Comparison of ENCODE assay signal across 1 cellular context in the genomic region with DNA sequence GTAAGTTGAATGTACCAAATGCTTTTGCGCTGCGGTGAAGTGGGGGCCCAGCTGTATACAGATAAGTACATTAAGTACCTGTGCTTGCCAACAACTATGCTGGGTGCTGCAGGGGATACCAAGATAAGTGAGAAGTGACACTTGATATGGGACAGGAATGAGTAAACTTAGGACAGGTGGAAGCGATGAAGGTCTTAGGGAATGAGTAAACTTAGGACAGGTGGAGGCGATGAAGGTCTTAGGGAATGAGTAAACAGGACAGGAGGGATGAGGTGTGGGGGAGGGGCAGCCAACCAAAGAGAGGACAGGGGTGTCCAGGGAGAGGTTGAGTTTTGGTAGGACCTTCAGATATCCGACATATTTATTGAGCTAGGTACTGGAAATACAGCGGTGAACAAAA.
A peak's percentile ranks its signal among the peaks of the same experiment; 100 is the strongest.
TF ChIP-seq lines count a peak whose summit lies in the region.

No MANE protein-coding gene starts in this region.

TF ChIP-seq in K562, 482 proteins besides CTCF, POLR2A, EP300 and RAD21 (continued from another document):
- no peak for TF ChIP-seq ZBTB11 (CRISPR knock-in tag; IDR thresholded peaks at IDR 0.05)
- TF ChIP-seq VEZF1 (CRISPR knock-in tag; IDR thresholded peaks at IDR 0.05): no peak
- TF ChIP-seq, protein P1, sequence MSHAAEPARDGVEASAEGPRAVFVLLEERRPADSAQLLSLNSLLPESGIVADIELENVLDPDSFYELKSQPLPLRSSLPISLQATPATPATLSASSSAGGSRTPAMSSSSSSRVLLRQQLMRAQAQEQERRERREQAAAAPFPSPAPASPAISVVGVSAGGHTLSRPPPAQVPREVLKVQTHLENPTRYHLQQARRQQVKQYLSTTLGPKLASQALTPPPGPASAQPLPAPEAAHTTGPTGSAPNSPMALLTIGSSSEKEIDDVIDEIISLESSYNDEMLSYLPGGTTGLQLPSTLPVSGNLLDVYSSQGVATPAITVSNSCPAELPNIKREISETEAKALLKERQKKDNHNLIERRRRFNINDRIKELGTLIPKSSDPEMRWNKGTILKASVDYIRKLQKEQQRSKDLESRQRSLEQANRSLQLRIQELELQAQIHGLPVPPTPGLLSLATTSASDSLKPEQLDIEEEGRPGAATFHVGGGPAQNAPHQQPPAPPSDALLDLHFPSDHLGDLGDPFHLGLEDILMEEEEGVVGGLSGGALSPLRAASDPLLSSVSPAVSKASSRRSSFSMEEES (CRISPR knock-in tag; IDR thresholded peaks at IDR 0.05): no peak
- no peak for TF ChIP-seq MAFG (tag; conservative IDR thresholded peaks at IDR 0.05)
- TF ChIP-seq FOXA3 (CRISPR knock-in tag; conservative IDR thresholded peaks at IDR 0.05 in 1 of 2, IDR thresholded peaks at IDR 0.05 in 1 of 2): no peak
- no peak for TF ChIP-seq FOXJ2 (tag; IDR thresholded peaks at IDR 0.05)
- TF ChIP-seq MAFF (IDR thresholded peaks at IDR 0.05; ENCODE audit: low read length): no peak
- TF ChIP-seq, protein P2, sequence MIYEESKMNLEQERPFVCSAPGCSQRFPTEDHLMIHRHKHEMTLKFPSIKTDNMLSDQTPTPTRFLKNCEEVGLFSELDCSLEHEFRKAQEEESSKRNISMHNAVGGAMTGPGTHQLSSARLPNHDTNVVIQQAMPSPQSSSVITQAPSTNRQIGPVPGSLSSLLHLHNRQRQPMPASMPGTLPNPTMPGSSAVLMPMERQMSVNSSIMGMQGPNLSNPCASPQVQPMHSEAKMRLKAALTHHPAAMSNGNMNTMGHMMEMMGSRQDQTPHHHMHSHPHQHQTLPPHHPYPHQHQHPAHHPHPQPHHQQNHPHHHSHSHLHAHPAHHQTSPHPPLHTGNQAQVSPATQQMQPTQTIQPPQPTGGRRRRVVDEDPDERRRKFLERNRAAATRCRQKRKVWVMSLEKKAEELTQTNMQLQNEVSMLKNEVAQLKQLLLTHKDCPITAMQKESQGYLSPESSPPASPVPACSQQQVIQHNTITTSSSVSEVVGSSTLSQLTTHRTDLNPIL (CRISPR knock-in tag; IDR thresholded peaks at IDR 0.05): no peak
- no peak for TF ChIP-seq RBM17 (IDR thresholded peaks at IDR 0.05; ENCODE audit: borderline replicate concordance, low read depth, low read length)
- TF ChIP-seq TAL1 (IDR thresholded peaks at IDR 0.05): peak; percentile 26; the same call in 1 of the 2 replicates
- TF ChIP-seq ZNF780A (CRISPR knock-in tag; IDR thresholded peaks at IDR 0.05): no peak
- no peak for TF ChIP-seq FOS (IDR thresholded peaks at IDR 0.05; ENCODE audit: extremely low read depth, insufficient read length)
- TF ChIP-seq ZNF274 (IDR thresholded peaks at IDR 0.05; ENCODE audit: borderline replicate concordance, low read depth, low read length): no peak
- TF ChIP-seq HDAC3 (IDR thresholded peaks at IDR 0.05; ENCODE audit: borderline replicate concordance, partially characterized antibody): no peak
- TF ChIP-seq PURB (CRISPR knock-in tag; IDR thresholded peaks at IDR 0.05; ENCODE audit: low read depth): no peak
- TF ChIP-seq ZBTB7A (IDR thresholded peaks at IDR 0.05; ENCODE audit: borderline replicate concordance, control insufficient read depth, low read depth, low read length): no peak
- TF ChIP-seq NFIC (IDR thresholded peaks at IDR 0.05): 0 out of 2 replicates have a peak, but pooled peaks have one; percentile 25
- no peak for TF ChIP-seq SMAD3 (CRISPR knock-in tag; conservative IDR thresholded peaks at IDR 0.05)
- no peak for TF ChIP-seq DIDO1 (tag; IDR thresholded peaks at IDR 0.05; ENCODE audit: low read depth)
- TF ChIP-seq SAFB2 (IDR thresholded peaks at IDR 0.05; ENCODE audit: borderline replicate concordance, low read depth, low read length, severe bottlenecking): no peak
- no peak for TF ChIP-seq HNRNPLL (IDR thresholded peaks at IDR 0.05; ENCODE audit: low read depth, low read length, poor library complexity, severe bottlenecking)
- no peak for TF ChIP-seq ZNF655 (CRISPR knock-in tag; IDR thresholded peaks at IDR 0.05)
- TF ChIP-seq, protein P3, sequence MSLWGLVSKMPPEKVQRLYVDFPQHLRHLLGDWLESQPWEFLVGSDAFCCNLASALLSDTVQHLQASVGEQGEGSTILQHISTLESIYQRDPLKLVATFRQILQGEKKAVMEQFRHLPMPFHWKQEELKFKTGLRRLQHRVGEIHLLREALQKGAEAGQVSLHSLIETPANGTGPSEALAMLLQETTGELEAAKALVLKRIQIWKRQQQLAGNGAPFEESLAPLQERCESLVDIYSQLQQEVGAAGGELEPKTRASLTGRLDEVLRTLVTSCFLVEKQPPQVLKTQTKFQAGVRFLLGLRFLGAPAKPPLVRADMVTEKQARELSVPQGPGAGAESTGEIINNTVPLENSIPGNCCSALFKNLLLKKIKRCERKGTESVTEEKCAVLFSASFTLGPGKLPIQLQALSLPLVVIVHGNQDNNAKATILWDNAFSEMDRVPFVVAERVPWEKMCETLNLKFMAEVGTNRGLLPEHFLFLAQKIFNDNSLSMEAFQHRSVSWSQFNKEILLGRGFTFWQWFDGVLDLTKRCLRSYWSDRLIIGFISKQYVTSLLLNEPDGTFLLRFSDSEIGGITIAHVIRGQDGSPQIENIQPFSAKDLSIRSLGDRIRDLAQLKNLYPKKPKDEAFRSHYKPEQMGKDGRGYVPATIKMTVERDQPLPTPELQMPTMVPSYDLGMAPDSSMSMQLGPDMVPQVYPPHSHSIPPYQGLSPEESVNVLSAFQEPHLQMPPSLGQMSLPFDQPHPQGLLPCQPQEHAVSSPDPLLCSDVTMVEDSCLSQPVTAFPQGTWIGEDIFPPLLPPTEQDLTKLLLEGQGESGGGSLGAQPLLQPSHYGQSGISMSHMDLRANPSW (CRISPR knock-in tag; IDR thresholded peaks at IDR 0.05): no peak
- no peak for TF ChIP-seq NR1H2 (CRISPR knock-in tag; IDR thresholded peaks at IDR 0.05)
- no peak for TF ChIP-seq TAF15 (IDR thresholded peaks at IDR 0.05; ENCODE audit: low read depth, low read length)
- TF ChIP-seq ZNF75A (CRISPR knock-in tag; IDR thresholded peaks at IDR 0.05): no peak
- 0 out of 2 replicates have a peak, but pooled peaks have one; percentile 34 for TF ChIP-seq HLTF (IDR thresholded peaks at IDR 0.05)
